In genomic region chr2:224457408-224458096, GRCh38 we compare ENCODE assay signal across 9 cellular contexts. TPM values are rescaled to one million over a fixed set of nuclear protein-coding genes. Genes with fewer than 3 reads are reported as not detected.
"Had no signal": no experiment of that assay in that cellular context is flagged by ENCODE, and none has a peak within 500 bp of the region (broad histone marks: within the 10 kb centered on the region; RNA-seq: fewer than 3 reads in every experiment).

No MANE protein-coding gene starts in this region.

- H3K4me2 ChIP-seq: KMS-11 had no signal

- H3K27ac ChIP-seq: KMS-11 had no signal

- FAIRE-seq: HTR-8/SVneo had no signal

- DNase-seq: GOT3, H7, Karpas-422, KBM-7 had no signal

- ATAC-seq: HCT116 had no signal

- H3K4me3 ChIP-seq: HAP-1 had no signal

- H3K9me3 ChIP-seq: HAP-1 had no signal

- H3K9ac ChIP-seq: KMS-11 had no signal

- H3K36me3 ChIP-seq: HAP-1 had no signal

RNA-seq across cellular contexts. Expression of gene FAM124B, which starts 55.6 kb away (rescaled TPM):
- total RNA-seq: HT-29 had no signal
